ENCODE assay signal across 2 cellular contexts in the genomic region with DNA sequence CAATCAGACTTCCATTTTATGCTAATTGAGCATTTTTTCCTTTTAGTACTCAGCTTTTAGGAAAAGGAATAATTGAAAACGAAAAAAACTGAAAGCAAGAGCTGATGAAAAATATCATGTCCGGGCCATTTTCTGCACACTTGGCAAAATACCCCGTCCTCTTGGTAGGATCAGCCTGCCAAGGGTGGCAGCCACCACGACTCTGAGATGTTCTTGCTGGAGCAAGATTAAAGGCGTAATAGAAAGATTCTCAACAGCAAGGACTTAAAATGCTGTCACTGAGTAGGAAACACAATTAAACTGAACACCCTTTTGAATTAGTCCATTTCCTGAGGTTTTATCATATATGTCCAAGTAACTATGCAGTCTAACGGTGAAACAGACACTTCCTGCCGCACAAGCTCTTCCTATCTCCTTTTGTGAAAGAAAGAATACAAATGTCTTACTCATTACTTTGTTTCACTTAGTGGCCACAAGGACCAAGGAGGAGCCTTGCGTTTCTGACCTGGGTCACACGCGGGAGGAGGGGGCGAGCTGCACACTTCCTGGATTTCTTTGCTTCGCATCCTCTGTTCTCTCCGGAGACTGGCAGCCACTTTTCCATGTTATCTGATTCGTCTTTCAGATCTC.
TF ChIP-seq lines count a peak whose summit lies in the region.

No MANE protein-coding gene starts in this region.

TF ChIP-seq in IMR-90, 13 proteins besides CTCF, POLR2A, EP300 and RAD21:
- TF ChIP-seq CHD1 (IDR thresholded peaks at IDR 0.05; ENCODE audit: low read depth, low read length) (no peak), MAFK (IDR thresholded peaks at IDR 0.05; ENCODE audit: low read depth, low read length) (peak; percentile 80), CEBPB (IDR thresholded peaks at IDR 0.05; ENCODE audit: low read depth, low read length) (no peak), FOS (IDR thresholded peaks at IDR 0.05; ENCODE audit: low read depth, low read length) (no peak), BHLHE40 (IDR thresholded peaks at IDR 0.05; ENCODE audit: low read depth, low read length) (peak; percentile 18; the same call in 1 of the 2 replicates)

TF ChIP-seq in endothelial cell of umbilical vein, 7 proteins besides CTCF, POLR2A, EP300 and RAD21:
- no peak for TF ChIP-seq MYC (IDR thresholded peaks at IDR 0.05; ENCODE audit: low read depth, low read length)
- TF ChIP-seq, protein P1, sequence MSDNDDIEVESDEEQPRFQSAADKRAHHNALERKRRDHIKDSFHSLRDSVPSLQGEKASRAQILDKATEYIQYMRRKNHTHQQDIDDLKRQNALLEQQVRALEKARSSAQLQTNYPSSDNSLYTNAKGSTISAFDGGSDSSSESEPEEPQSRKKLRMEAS (IDR thresholded peaks at IDR 0.05; ENCODE audit: insufficient read depth, insufficient read length) = no peak
- peak; percentile 89 for TF ChIP-seq GATA2 (IDR thresholded peaks at IDR 0.05; ENCODE audit: insufficient read depth, insufficient read length, low read depth, low read length)
- peak; percentile 83 for TF ChIP-seq POLR2AphosphoS5 (IDR thresholded peaks at IDR 0.05; ENCODE audit: insufficient read depth, low read depth, low read length)
- TF ChIP-seq JUN (IDR thresholded peaks at IDR 0.05; ENCODE audit: borderline replicate concordance, insufficient read depth, insufficient read length, low read depth) = peak; percentile 6
- peak; percentile 78 for TF ChIP-seq FOS (IDR thresholded peaks at IDR 0.05; ENCODE audit: borderline replicate concordance, insufficient read depth, low read length)
- no peak for TF ChIP-seq EZH2 (IDR thresholded peaks at IDR 0.05; ENCODE audit: borderline replicate concordance, low read depth, low read length, severe bottlenecking)
